In genomic region chr22:42114721-42115120, GRCh38 we compare ENCODE assay signal across 11 cellular contexts. TPM values are rescaled to one million over a fixed set of nuclear protein-coding genes. Genes with fewer than 3 reads are reported as not detected.
DNase-seq lines count a peak whose midpoint lies in the region; ATAC-seq, FAIRE-seq and TF ChIP-seq lines count a peak whose summit lies in the region.
"Had no signal": no experiment of that assay in that cellular context is flagged by ENCODE, and none has a peak within 500 bp of the region (broad histone marks: within the 10 kb centered on the region; RNA-seq: fewer than 3 reads in every experiment).

No MANE protein-coding gene starts in this region.

- peaks cover 43% of the 10 kb centered on the region for H3K9me3 ChIP-seq in BLaER1
- H3K9me3 ChIP-seq in HCT116 (ENCODE audit: control insufficient read depth in 1 of 2, insufficient read depth in 1 of 2, low read depth in 1 of 2, low read length in 2 of 2) = peaks cover 8 to 12% of the 10 kb centered on the region in 2 experiments; a peak in 2 of 4 replicates
- peaks cover 0 to 9% of the 10 kb centered on the region in 2 donors for H3K9me3 ChIP-seq in kidney (ENCODE audit: control insufficient read depth in 1 of 2, low read length in 2 of 2)
- peaks cover 0 to 4% of the 10 kb centered on the region in 2 donors for H3K9me3 ChIP-seq in uterus

- TF ChIP-seq POLR2A in HCT116 (IDR thresholded peaks at IDR 0.05; ENCODE audit: borderline replicate concordance, extremely low read depth, insufficient read depth, insufficient read length) (no peak), uterus (IDR thresholded peaks at IDR 0.05) (no peak)

- H3K27me3 ChIP-seq in BLaER1 (no peaks in the 10 kb centered on the region), HCT116 (ENCODE audit: insufficient read depth, low read length) (no peaks in the 10 kb centered on the region), uterus (no peaks in the 10 kb centered on the region)

- FAIRE-seq in kidney (lab: Jason Lieb, UNC) = no peak

- H3K4me3 Mint-ChIP-seq in stimulated activated naive B cell treated with anti-CD40 and anti-IgM and Interleukin-4, amounts not matched to agents 10 μg/mL and 1 μg/mL and 100 μg/mL, for 72 hours = no peak overlapping the region

- intact Hi-C loops in HCT116 (cut with micrococcal nuclease) = loop anchor here (5.0 kb wide), 2 partner anchors 147 to 167 kb away; partner anchors contain the start of genes CENPM and SEPTIN3
- intact Hi-C loops in kidney (cut with DNase I) = no loop called here
- intact Hi-C loops in uterus (cut with DNase I; ENCODE audit: low total_unique reads) = no loop called here

- peaks cover 2 to 5% of the 10 kb centered on the region in 2 donors for H3K4me1 Mint-ChIP-seq in stimulated activated naive B cell treated with anti-CD40 and anti-IgM and Interleukin-4, amounts not matched to agents 10 μg/mL and 1 μg/mL and 100 μg/mL, for 72 hours

- H3K27ac Mint-ChIP-seq in stimulated activated naive B cell treated with anti-CD40 and anti-IgM and Interleukin-4, amounts not matched to agents 10 μg/mL and 1 μg/mL and 100 μg/mL, for 72 hours = no peak overlapping the region

- H3K27me3 Mint-ChIP-seq in stimulated activated naive B cell treated with anti-CD40 and anti-IgM and Interleukin-4, amounts not matched to agents 10 μg/mL and 1 μg/mL and 100 μg/mL, for 72 hours = no peaks in the 10 kb centered on the region

- POLR2A ChIA-PET in HCT116 (lab: Charles Lee) = no interaction called here

- ATAC-seq in HCT116 = peak; percentile 68
- no peak for ATAC-seq in stimulated activated naive B cell treated with anti-CD40 and anti-IgM and Interleukin-4, amounts not matched to agents 10 μg/mL and 1 μg/mL and 100 μg/mL, for 72 hours (replicated peaks)
- ATAC-seq in HG02759 (IDR thresholded peaks at IDR 0.05; ENCODE audit: unreplicated experiment) = no peak

- RAD21 ChIA-PET in HCT116 (lab: Charles Lee; ENCODE audit: low non-redundant PET in 1 of 2, low total read pairs in 2 of 2, uncharacterized antibody in 2 of 2, unreplicated experiment in 2 of 2) = no interaction called here

- H3K4me1 ChIP-seq in BLaER1 (peaks cover 18% of the 10 kb centered on the region), HCT116 (ENCODE audit: control insufficient read depth in 1 of 2, insufficient read depth in 2 of 2, low read length in 2 of 2) (no peaks in the 10 kb centered on the region), kidney (ENCODE audit: control insufficient read depth in 1 of 2, insufficient read depth in 1 of 2, low read depth in 1 of 2, low read length in 2 of 2) (peaks cover 0 to 2% of the 10 kb centered on the region in 2 donors), uterus (no peaks in the 10 kb centered on the region)

- no peaks in the 10 kb centered on the region for H3K79me2 ChIP-seq in HCT116 (ENCODE audit: insufficient read depth, low read length)

- peak; percentile 63 for TF ChIP-seq RAD21 in HCT116 (IDR thresholded peaks at IDR 0.05; ENCODE audit: low read depth)

- BruUV-seq in HCT116 (replicated peaks; lab: Mats Ljungman, UMichigan) = no TSS peak

- CTCF ChIA-PET in HCT116 (lab: Charles Lee) = no interaction called here

- H2AFZ ChIP-seq in HCT116 (ENCODE audit: low read depth, low read length, poor library complexity, severe bottlenecking) = no peak overlapping the region

- TF ChIP-seq CTCF in HCT116 (IDR thresholded peaks at IDR 0.05 in 2 of 3, conservative IDR thresholded peaks at IDR 0.05 in 1 of 3; ENCODE audit: borderline replicate concordance in 1 of 3, insufficient read depth in 1 of 3, low read depth in 2 of 3, low read length in 2 of 3) (peak; percentile 45 to 57 (median 50); a peak in 5 of 6 replicates), kidney (IDR thresholded peaks at IDR 0.05; ENCODE audit: borderline replicate concordance, extremely low read depth, insufficient read depth) (peak; percentile 35), uterus (IDR thresholded peaks at IDR 0.05) (no peak)

- H3K4me2 ChIP-seq in BLaER1 (no peak overlapping the region), HCT116 (ENCODE audit: low read length) (no peak overlapping the region)

- H3K36me3 Mint-ChIP-seq in stimulated activated naive B cell treated with anti-CD40 and anti-IgM and Interleukin-4, amounts not matched to agents 10 μg/mL and 1 μg/mL and 100 μg/mL, for 72 hours = peaks cover 7 to 9% of the 10 kb centered on the region in 2 donors

- H3K4me3 ChIP-seq in BLaER1 (0 out of 2 replicates have a peak overlapping the region, but pooled peaks have one; percentile 12), HCT116 (replicated peaks in 1 of 2; ENCODE audit: low read depth in 1 of 2, low read length in 2 of 2) (no peak overlapping the region), kidney (ENCODE audit: low read length in 2 of 2) (no peak overlapping the region), uterus (no peak overlapping the region)

- H3K9me2 ChIP-seq in HCT116 (ENCODE audit: insufficient read depth) = no peaks in the 10 kb centered on the region

- H4K20me1 ChIP-seq in BLaER1 (no peaks in the 10 kb centered on the region), HCT116 (ENCODE audit: insufficient read depth) (no peaks in the 10 kb centered on the region)

- H3K36me3 ChIP-seq in BLaER1 (peaks cover 24% of the 10 kb centered on the region), HCT116 (ENCODE audit: control insufficient read depth in 1 of 2, insufficient read depth in 2 of 2, low read length in 2 of 2) (no peaks in the 10 kb centered on the region; a peak in 1 of 4 replicates), kidney (ENCODE audit: control insufficient read depth in 1 of 2, insufficient read depth in 2 of 2, low read length in 2 of 2) (no peaks in the 10 kb centered on the region), uterus (no peaks in the 10 kb centered on the region)

- H3K9ac ChIP-seq in BLaER1 = no peak overlapping the region
- H3K9ac ChIP-seq in HCT116 (ENCODE audit: low read length) = no peak overlapping the region
- no peak overlapping the region for H3K9ac ChIP-seq in kidney (ENCODE audit: low read length in 2 of 2)

- DNase-seq in HCT116 (ENCODE audit: low read depth, low spot score) = peak; percentile 26
- DNase-seq in amniotic epithelial cell (ENCODE audit: low read depth) = peak; percentile 41
- DNase-seq in kidney = no peak
- DNase-seq in stimulated activated naive B cell treated with anti-CD40 and anti-IgM and Interleukin-4, amounts not matched to agents 10 μg/mL and 1 μg/mL and 100 μg/mL, for 72 hours = no peak
- no peak for DNase-seq in uterus
- DNase-seq in LoVo (ENCODE audit: low spot score) = no peak
- DNase-seq: amniotic stem cell, NCI-H774 had no signal

- no peak overlapping the region for H3K27ac ChIP-seq in BLaER1
- H3K27ac ChIP-seq in HCT116 (ENCODE audit: low read depth, low read length) = no peak overlapping the region
- H3K27ac ChIP-seq in kidney (ENCODE audit: low read depth in 2 of 2, low read length in 2 of 2) = no peak overlapping the region
- H3K27ac ChIP-seq in uterus = no peak overlapping the region

- H3K9me3 Mint-ChIP-seq in stimulated activated naive B cell treated with anti-CD40 and anti-IgM and Interleukin-4, amounts not matched to agents 10 μg/mL and 1 μg/mL and 100 μg/mL, for 72 hours = peaks cover 3 to 10% of the 10 kb centered on the region in 2 donors

TF ChIP-seq in HCT116, 20 proteins besides CTCF, POLR2A, EP300 and RAD21:
- TF ChIP-seq ATF3 (IDR thresholded peaks at IDR 0.05) (no peak), YY1 (IDR thresholded peaks at IDR 0.05; ENCODE audit: extremely low read depth, insufficient replicate concordance, low read depth, low read length) (no peak), FOSL1 (IDR thresholded peaks at IDR 0.05; ENCODE audit: low read depth) (no peak), CBX3 (IDR thresholded peaks at IDR 0.05; ENCODE audit: low read depth) (no peak), ZNF274 (IDR thresholded peaks at IDR 0.05; ENCODE audit: low read depth, low read length) (no peak), TCF7L2 (IDR thresholded peaks at IDR 0.05; ENCODE audit: borderline replicate concordance, extremely low read depth, insufficient read depth, insufficient read length) (no peak), ZFX (IDR thresholded peaks at IDR 0.05) (no peak)

RNA-seq across cellular contexts. Expression of gene CYP2D6, which starts 15.9 kb away (rescaled TPM):
- 1.9 TPM for total RNA-seq in HCT116 (2021; ENCODE audit: unreplicated experiment)
- 1.5 TPM in 2 replicates for polyA plus RNA-seq in HCT116 (2012)
- 3.2 TPM for total RNA-seq in kidney
- 0.39 TPM for polyA plus RNA-seq in kidney (ENCODE audit: insufficient read depth, low read depth, low replicate concordance)
- 1 to 10 TPM in 1 of 4 donors, under 1 TPM in 1, not detected in 2; 0.62 to 2.0 TPM for total RNA-seq in uterus

RNA-seq across cellular contexts. Expression of gene NDUFA6, which starts 24.1 kb away (rescaled TPM):
- total RNA-seq in HCT116 (2021; ENCODE audit: unreplicated experiment) = 80.5 TPM
- polyA plus RNA-seq in HCT116 (2012) = 82.7 and 102 TPM in 2 replicates
- 69.0 TPM for total RNA-seq in kidney
- polyA plus RNA-seq in kidney (ENCODE audit: insufficient read depth, low read depth, low replicate concordance) = 317 TPM
- 100 to 1,000 TPM in 1 of 4 donors, 10 to 100 TPM in 3; 36.5 to 116 (median 46.0) TPM for total RNA-seq in uterus

RNA-seq across cellular contexts. Expression of gene SMDT1, which starts 35.2 kb away (rescaled TPM):
- 51.9 TPM for total RNA-seq in HCT116 (2021; ENCODE audit: unreplicated experiment)
- 67.3 and 75.2 TPM in 2 replicates for polyA plus RNA-seq in HCT116 (2012)
- total RNA-seq in kidney = 113 TPM
- polyA plus RNA-seq in kidney (ENCODE audit: insufficient read depth, low read depth, low replicate concordance) = 264 TPM
- 10 to 100 TPM in 3 of 4 donors, 1 to 10 TPM in 1; 8.3 to 98.0 (median 33.2) TPM for total RNA-seq in uterus

RNA-seq across cellular contexts. Expression of gene PHETA2, which starts 40.7 kb away (rescaled TPM):
- total RNA-seq in HCT116 (2021; ENCODE audit: unreplicated experiment) (0.22 TPM), kidney (10.4 TPM), uterus (10 to 100 TPM; 16.8 to 39.7 (median 18.7) TPM)
- polyA plus RNA-seq in HCT116 (2012) = 0.07 and 0.32 TPM in 2 replicates
- 6.3 TPM for polyA plus RNA-seq in kidney (ENCODE audit: insufficient read depth, low read depth, low replicate concordance)
- total RNA-seq: HT1080 had no signal

RNA-seq across cellular contexts. Expression of gene NAGA, which starts 44.1 kb away (rescaled TPM):
- total RNA-seq in HCT116 (2021; ENCODE audit: unreplicated experiment) (21.2 TPM), kidney (29.8 TPM), uterus (10 to 100 TPM in 3 of 4 donors, 1 to 10 TPM in 1; 9.5 to 44.0 (median 28.8) TPM)
- polyA plus RNA-seq in HCT116 (2012) = 26.1 and 30.4 TPM in 2 replicates
- 27.0 TPM for polyA plus RNA-seq in kidney (ENCODE audit: insufficient read depth, low read depth, low replicate concordance)

Comparison
In these comparisons a context has a peak if more than half of its experiments do, and no peak if none do; other contexts are left out.
1. DNase-seq: peak in HCT116 (single experiment) and amniotic epithelial cell (single experiment); none in kidney (single experiment), stimulated activated naive B cell treated with anti-CD40 and anti-IgM and Interleukin-4, amounts not matched to agents 10 μg/mL and 1 μg/mL and 100 μg/mL, for 72 hours (single experiment), uterus (0 of 2) and LoVo (single experiment).
2. CTCF ChIP-seq: peak in HCT116 (3 of 3) and kidney (single experiment); none in uterus (0 of 4).